Comparison of ENCODE assay signal across 17 cellular contexts in the genomic region with DNA sequence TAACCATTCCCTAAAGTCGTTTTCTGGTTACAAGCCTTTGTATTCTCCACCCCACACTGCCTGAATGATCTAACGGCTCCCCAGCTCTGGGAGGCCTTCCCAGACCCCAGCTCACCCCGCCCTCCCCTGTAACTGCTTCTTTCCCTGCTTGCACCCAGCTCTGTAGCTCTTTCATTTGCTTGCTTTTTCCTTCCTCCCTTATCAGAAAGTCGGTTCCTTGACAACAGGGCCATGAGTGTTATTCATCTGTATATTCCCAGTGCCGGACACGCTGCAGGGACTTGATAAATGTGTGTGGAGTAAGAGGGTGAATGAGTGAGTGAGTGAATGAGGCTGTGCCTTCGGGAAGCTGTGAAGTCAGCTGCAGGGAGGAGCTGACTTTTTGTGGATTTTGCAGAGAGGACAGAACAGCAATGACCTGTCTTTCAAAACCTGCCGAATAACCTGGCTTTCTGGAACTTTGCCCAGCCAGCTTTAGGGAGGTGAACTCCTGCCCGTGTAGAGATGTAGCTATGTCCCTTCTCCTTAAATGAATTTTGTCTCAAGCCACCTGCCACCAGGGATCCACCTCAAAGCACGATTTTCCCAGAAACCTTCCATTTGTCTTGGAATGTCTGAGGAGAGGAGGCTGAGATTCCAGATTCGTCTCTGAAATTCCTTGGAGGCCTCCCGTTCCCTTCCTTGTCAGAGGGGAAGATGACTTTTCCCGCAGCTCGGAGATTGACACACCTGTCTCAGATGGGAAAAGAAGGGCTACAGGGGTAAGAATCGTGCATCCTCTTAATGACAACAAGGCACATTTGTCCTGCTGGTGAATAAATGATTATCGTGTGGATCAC. TPM values are rescaled to one million over a fixed set of nuclear protein-coding genes. Genes with fewer than 3 reads are reported as not detected.
DNase-seq lines count a peak whose midpoint lies in the region; ATAC-seq and TF ChIP-seq lines count a peak whose summit lies in the region.
"Had no signal": no experiment of that assay in that cellular context is flagged by ENCODE, and none has a peak within 500 bp of the region (broad histone marks: within the 10 kb centered on the region; RNA-seq: fewer than 3 reads in every experiment).

No MANE protein-coding gene starts in this region.

- H3K27me3 ChIP-seq in GM23338 (ENCODE audit: insufficient read depth) (no peaks in the 10 kb centered on the region), PC-9 (ENCODE audit: insufficient read depth, low read depth) (no peaks in the 10 kb centered on the region), trophoblast cell (ENCODE audit: insufficient read depth, low read length) (no peaks in the 10 kb centered on the region)
- H3K27me3 ChIP-seq: Peyer's patch had no signal

- H3K4me2 ChIP-seq in GM23338, result no peak overlapping the region
- H3K4me2 ChIP-seq in PC-9, result peak overlapping the region; percentile 39
- peak overlapping the region; percentile 25 for H3K4me2 ChIP-seq in trophoblast cell (ENCODE audit: low read length)

- H3K4me1 ChIP-seq in GM23338 (ENCODE audit: insufficient read depth) (peaks cover 4% of the 10 kb centered on the region), PC-9 (replicated peaks; ENCODE audit: insufficient read depth) (peaks cover 48% of the 10 kb centered on the region), trophoblast cell (ENCODE audit: control insufficient read depth in 1 of 2, insufficient read depth in 2 of 2, low read length in 2 of 2) (peaks cover 41 to 57% of the 10 kb centered on the region in 2 experiments)
- H3K4me1 ChIP-seq: Peyer's patch had no signal

- peaks cover 8% of the 10 kb centered on the region for H3K9me3 Mint-ChIP-seq in GM23338
- H3K9me3 Mint-ChIP-seq: activated naive CD8-positive, alpha-beta T cell treated with anti-CD3 and anti-CD28 coated beads for 36 hours had no signal

- intact Hi-C loops in PC-9 (cut with micrococcal nuclease; ENCODE audit: unreplicated experiment), result no loop called here

- peak overlapping the region; percentile 54 for H2BK12ac ChIP-seq in trophoblast cell (ENCODE audit: low read length)

- H3K27ac Mint-ChIP-seq in GM23338, result no peak overlapping the region
- H3K27ac Mint-ChIP-seq: activated naive CD8-positive, alpha-beta T cell treated with anti-CD3 and anti-CD28 coated beads for 36 hours had no signal

- H3K27ac ChIP-seq in GM23338 (ENCODE audit: low read depth) (no peak overlapping the region), PC-9 (no peak overlapping the region), trophoblast cell (ENCODE audit: low read depth, low read length) (peak overlapping the region; percentile 1)
- H3K27ac ChIP-seq: gastrocnemius medialis, Peyer's patch, thoracic aorta had no signal

- no peak overlapping the region for H3K23ac ChIP-seq in trophoblast cell (ENCODE audit: low read length)

- H3K14ac ChIP-seq in trophoblast cell (ENCODE audit: low read length), result peak overlapping the region; percentile 10

- H3K4me3 ChIP-seq in GM23338 (no peak overlapping the region), PC-9 (no peak overlapping the region), fibroblast of pulmonary artery (replicated peaks; ENCODE audit: low read depth, low read length) (no peak overlapping the region), trophoblast cell (ENCODE audit: low read depth, low read length) (no peak overlapping the region)
- H3K4me3 ChIP-seq: gastrocnemius medialis, Peyer's patch, thoracic aorta had no signal

- no peaks in the 10 kb centered on the region for H3K9me3 ChIP-seq in PC-9 (ENCODE audit: insufficient read depth, low read depth)
- H3K9me3 ChIP-seq in trophoblast cell (ENCODE audit: insufficient read depth, low read depth, low read length), result no peaks in the 10 kb centered on the region
- H3K9me3 ChIP-seq: gastrocnemius medialis, Peyer's patch, thoracic aorta had no signal

- H3K18ac ChIP-seq in trophoblast cell (ENCODE audit: low read length), result no peak overlapping the region

- H3K79me1 ChIP-seq in trophoblast cell (ENCODE audit: low read length), result peaks cover 31% of the 10 kb centered on the region

- no peak overlapping the region for H3K4ac ChIP-seq in trophoblast cell (ENCODE audit: low read depth, low read length)

- no peak overlapping the region for H4K8ac ChIP-seq in trophoblast cell (ENCODE audit: low read depth, low read length)

- TF ChIP-seq CTCF in GM23338 (conservative IDR thresholded peaks at IDR 0.05; ENCODE audit: low read depth in 2 of 2) (no peak), PC-9 (conservative IDR thresholded peaks at IDR 0.05) (no peak), fibroblast of pulmonary artery (IDR thresholded peaks at IDR 0.05; ENCODE audit: low read length, missing control alignments) (no peak)

- no TSS peak for BruUV-seq in PC-9 (replicated peaks; lab: Mats Ljungman, UMichigan)

- H2AK5ac ChIP-seq in trophoblast cell (ENCODE audit: low read length), result no peak overlapping the region

- peak; percentile 59 for ATAC-seq in GM23338
- no peak for ATAC-seq in HG02852 (IDR thresholded peaks at IDR 0.05; ENCODE audit: unreplicated experiment)
- ATAC-seq in GM18519 (IDR thresholded peaks at IDR 0.05; ENCODE audit: low FRiP score, unreplicated experiment), result no peak

- H3K79me2 ChIP-seq in GM23338 (replicated peaks; ENCODE audit: insufficient read depth) (no peaks in the 10 kb centered on the region), PC-9 (ENCODE audit: low read depth) (no peaks in the 10 kb centered on the region), trophoblast cell (ENCODE audit: control insufficient read depth, insufficient read depth, low read length, poor library complexity) (peaks cover 2% of the 10 kb centered on the region)

- H3K4me3 Mint-ChIP-seq in GM23338, result no peak overlapping the region
- H3K4me3 Mint-ChIP-seq: activated naive CD8-positive, alpha-beta T cell treated with anti-CD3 and anti-CD28 coated beads for 36 hours had no signal

- H4K20me1 ChIP-seq in GM23338 (replicated peaks; ENCODE audit: insufficient read depth) (no peaks in the 10 kb centered on the region), PC-9 (ENCODE audit: insufficient read depth) (no peaks in the 10 kb centered on the region)

- no peak overlapping the region for H3K9ac ChIP-seq in trophoblast cell (ENCODE audit: low read length)

- H3F3A ChIP-seq in GM23338 (replicated peaks; ENCODE audit: low read depth) (no peaks in the 10 kb centered on the region), PC-9 (ENCODE audit: insufficient read depth, low read depth) (peaks cover 14% of the 10 kb centered on the region)

- peak; percentile 50 for DNase-seq in GM23338 (ENCODE audit: low spot score)
- DNase-seq in PC-9, result peak in 1 of 2 experiments; percentile 46
- DNase-seq in fibroblast of pulmonary artery (ENCODE audit: low read depth), result peak; percentile 35
- DNase-seq in trophoblast cell, result peak in 1 of 2 donors; percentile 23
- DNase-seq in stimulated activated CD4-positive, alpha-beta T cell treated with anti-CD3 and anti-CD28 coated beads, Interleukin-12 subunit alpha, Interleukin-12 subunit beta, amount 100 ng/mL, for 4 hours, result no peak
- no peak for DNase-seq in OCI-M2 (lab: John Stamatoyannopoulos, UW; ENCODE audit: unreplicated experiment)
- DNase-seq: activated naive CD8-positive, alpha-beta T cell treated with anti-CD3 and anti-CD28 coated beads for 36 hours; dermis blood vessel endothelial cell; DND-41; gastrocnemius medialis; Karpas-422; Peyer's patch; T1000 had no signal

- H4K12ac ChIP-seq in trophoblast cell (ENCODE audit: low read depth, low read length), result no peak overlapping the region

- POLR2A ChIA-PET in PC-9 (lab: Charles Lee; ENCODE audit: unreplicated experiment), result no interaction called here

- peak overlapping the region; percentile 18 for H2BK5ac ChIP-seq in trophoblast cell (ENCODE audit: low read depth, low read length, poor library complexity)

- peaks cover 15% of the 10 kb centered on the region for H3K4me1 Mint-ChIP-seq in GM23338
- H3K4me1 Mint-ChIP-seq: activated naive CD8-positive, alpha-beta T cell treated with anti-CD3 and anti-CD28 coated beads for 36 hours had no signal

- H3K27me3 Mint-ChIP-seq in GM23338 (ENCODE audit: insufficient read depth, low read depth, poor library complexity), result peaks cover 17% of the 10 kb centered on the region

- H4K91ac ChIP-seq in trophoblast cell (ENCODE audit: low read depth, low read length), result peak overlapping the region; percentile 45

- H2AFZ ChIP-seq in GM23338 (peak overlapping the region; percentile 87), PC-9 (no peak overlapping the region), trophoblast cell (ENCODE audit: insufficient read depth, low read length, poor library complexity) (peak overlapping the region; percentile 4)

- no CpG with 5 or more reads among the region's 16 CpGs for WGBS in trophoblast cell (ENCODE audit: extremely low coverage, insufficient coverage, insufficient read length)

- H3K36me3 ChIP-seq in GM23338 (ENCODE audit: insufficient read depth) (no peaks in the 10 kb centered on the region), PC-9 (ENCODE audit: low read depth) (no peaks in the 10 kb centered on the region), trophoblast cell (ENCODE audit: control insufficient read depth in 1 of 2, insufficient read depth in 2 of 2, low read length in 2 of 2) (no peaks in the 10 kb centered on the region)
- H3K36me3 ChIP-seq: gastrocnemius medialis, Peyer's patch, thoracic aorta had no signal

- H2BK120ac ChIP-seq in trophoblast cell (ENCODE audit: insufficient read depth, low read length, poor library complexity), result peak overlapping the region; percentile 25

- CTCF ChIA-PET in PC-9 (lab: Charles Lee), result no interaction called here

- H3K36me3 Mint-ChIP-seq in GM23338 (ENCODE audit: low read depth), result peaks cover 3% of the 10 kb centered on the region; the same call in 1 of the 3 replicates
- H3K36me3 Mint-ChIP-seq: activated naive CD8-positive, alpha-beta T cell treated with anti-CD3 and anti-CD28 coated beads for 36 hours had no signal

- H3K9me2 ChIP-seq in GM23338 (ENCODE audit: insufficient read depth) (no peaks in the 10 kb centered on the region), PC-9 (ENCODE audit: insufficient read depth) (no peaks in the 10 kb centered on the region)

TF ChIP-seq in GM23338, 12 proteins besides CTCF, POLR2A, EP300 and RAD21 (continues in another document):
- TF ChIP-seq EZH2 (IDR thresholded peaks at IDR 0.05; ENCODE audit: low read depth, unreplicated experiment) (no peak), POLR2AphosphoS5 (IDR thresholded peaks at IDR 0.05; ENCODE audit: low read depth) (no peak), NANOG (IDR thresholded peaks at IDR 0.05; ENCODE audit: borderline replicate concordance) (no peak)
- TF ChIP-seq, protein P1, sequence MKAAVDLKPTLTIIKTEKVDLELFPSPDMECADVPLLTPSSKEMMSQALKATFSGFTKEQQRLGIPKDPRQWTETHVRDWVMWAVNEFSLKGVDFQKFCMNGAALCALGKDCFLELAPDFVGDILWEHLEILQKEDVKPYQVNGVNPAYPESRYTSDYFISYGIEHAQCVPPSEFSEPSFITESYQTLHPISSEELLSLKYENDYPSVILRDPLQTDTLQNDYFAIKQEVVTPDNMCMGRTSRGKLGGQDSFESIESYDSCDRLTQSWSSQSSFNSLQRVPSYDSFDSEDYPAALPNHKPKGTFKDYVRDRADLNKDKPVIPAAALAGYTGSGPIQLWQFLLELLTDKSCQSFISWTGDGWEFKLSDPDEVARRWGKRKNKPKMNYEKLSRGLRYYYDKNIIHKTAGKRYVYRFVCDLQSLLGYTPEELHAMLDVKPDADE (IDR thresholded peaks at IDR 0.05), result no peak

RNA-seq across cellular contexts. Expression of gene CACNG4, which starts 19.9 kb away (rescaled TPM):
- total RNA-seq in GM23338 (2014; rRNA removed; shearing (Covaris generic)), result 4.0 and 4.1 TPM in 2 replicates
- polyA plus RNA-seq in GM23338 (2016; fragmentation: Nextera tagmentation; extraction: Ambion mirVana), result 1.6 and 1.9 TPM in 2 replicates
- 45.1 and 46.3 TPM in 2 replicates for total RNA-seq in PC-9 (2021)
- polyA plus RNA-seq in trophoblast cell (2013), result 53.7 and 55.4 TPM in 2 replicates
- total RNA-seq: activated naive CD8-positive, alpha-beta T cell treated with anti-CD3 and anti-CD28 coated beads for 36 hours; dermis blood vessel endothelial cell; gastrocnemius medialis; pulmonary artery endothelial cell; thoracic aorta had no signal

Comparison
In these comparisons a context has a peak if more than half of its experiments do, and no peak if none do; other contexts are left out.
1. DNase-seq: peak in GM23338 (single experiment) and fibroblast of pulmonary artery (single experiment); none in stimulated activated CD4-positive, alpha-beta T cell treated with anti-CD3 and anti-CD28 coated beads, Interleukin-12 subunit alpha, Interleukin-12 subunit beta, amount 100 ng/mL, for 4 hours (single experiment) and OCI-M2 (single experiment).